ENCODE assay signal across 8 cellular contexts in genomic region chr20:41892031-41892430, GRCh38.
"Had no signal": no experiment of that assay in that cellular context is flagged by ENCODE, and none has a peak within 500 bp of the region (broad histone marks: within the 10 kb centered on the region; RNA-seq: fewer than 3 reads in every experiment).

No MANE protein-coding gene starts in this region.

- H3K27ac ChIP-seq: HL-60, KMS-11 had no signal

- ATAC-seq: HepG2, K562 had no signal

- DNase-seq: IMR-90, KBM-7, KG1 had no signal

- FAIRE-seq: HepG2, HTR-8/SVneo, K562 had no signal

- H3K9ac ChIP-seq: KMS-11 had no signal

- H3K4me2 ChIP-seq: KMS-11 had no signal

- H3K4me3 ChIP-seq: K562 had no signal
